In genomic region chr13:76856141-76856571, GRCh38 we compare ENCODE assay signal across 13 cellular contexts.
A peak's percentile ranks its signal among the peaks of the same experiment; 100 is the strongest.
DNase-seq lines count a peak whose midpoint lies in the region; ATAC-seq and TF ChIP-seq lines count a peak whose summit lies in the region.
"Had no signal": no experiment of that assay in that cellular context is flagged by ENCODE, and none has a peak within 500 bp of the region (broad histone marks: within the 10 kb centered on the region; RNA-seq: fewer than 3 reads in every experiment).

No MANE protein-coding gene starts in this region.

- POLR2A ChIA-PET in HEK293T (lab: Yijun Ruan, JAX) = interaction anchor here (0.5 kb wide), 1 partner anchor 210 kb away, joined by 4 read pairs; no protein-coding TSS in a partner anchor

- ATAC-seq in HG03280 (IDR thresholded peaks at IDR 0.05; ENCODE audit: unreplicated experiment) = no peak
- ATAC-seq in GM19463 (IDR thresholded peaks at IDR 0.05; ENCODE audit: unreplicated experiment) = no peak

- DNase-seq in ACHN = peak; percentile 31
- no peak for DNase-seq in HEK293T (ENCODE audit: extremely low spot score)
- peak; percentile 69 for DNase-seq in adipocyte (ENCODE audit: low read depth)
- peak; percentile 93 for DNase-seq in iris pigment epithelial cell (ENCODE audit: low read depth)
- no peak for DNase-seq in NCI-H2196 treated with DMSO at 0.1 percent for 48 hours (lab: John Stamatoyannopoulos, UW; ENCODE audit: unreplicated experiment)
- DNase-seq in NCI-H146 treated with DMSO at 0.1 percent for 48 hours (lab: John Stamatoyannopoulos, UW; ENCODE audit: unreplicated experiment) = no peak
- DNase-seq: adrenal gland, left ventricle myocardium inferior, NCI-H524 had no signal

- H3K9me3 ChIP-seq in adipocyte (ENCODE audit: control insufficient read depth, low read length) = peaks cover 2% of the 10 kb centered on the region
- H3K9me3 ChIP-seq: adrenal gland, left ventricle myocardium inferior, prostate gland had no signal

- in situ Hi-C loops in ACHN (cut with HindIII; ENCODE audit: low pct_ligation_motif_present, low pct_unique_long_range_greater_than_20kb, low sequenced_read_pairs) = no loop called here

- CTCF ChIA-PET in HEK293T (lab: Yijun Ruan, JAX) = interaction anchor here (0.7 to 1.1 kb wide), 2 partner anchors 27 to 656 kb away, joined by 3 to 4 read pairs; no protein-coding TSS in a partner anchor

- H3K36me3 ChIP-seq in adipocyte (ENCODE audit: control insufficient read depth, insufficient read depth, low read length, severe bottlenecking) = no peaks in the 10 kb centered on the region
- H3K36me3 ChIP-seq: adrenal gland, left ventricle myocardium inferior, prostate gland had no signal

- peak overlapping the region; percentile 55 for H3K9ac ChIP-seq in adipocyte (ENCODE audit: low read length)
- H3K9ac ChIP-seq: KMS-11 had no signal

- H3K27me3 ChIP-seq in adipocyte (replicated peaks; ENCODE audit: control insufficient read depth, insufficient read depth, low read length) = no peaks in the 10 kb centered on the region
- H3K27me3 ChIP-seq: adrenal gland had no signal

- peak overlapping the region; percentile 46 for H3K4me3 ChIP-seq in adipocyte (ENCODE audit: low read length)
- H3K4me3 ChIP-seq: adrenal gland, left ventricle myocardium inferior, prostate gland had no signal

- H3K4me1 ChIP-seq in adipocyte (ENCODE audit: control insufficient read depth, insufficient read depth, low read length) = peaks cover 54% of the 10 kb centered on the region
- H3K4me1 ChIP-seq: prostate gland had no signal

TF ChIP-seq in HEK293T, 16 proteins besides CTCF, POLR2A, EP300 and RAD21:
- TF ChIP-seq PKNOX1 (IDR thresholded peaks at IDR 0.05) = peak; percentile 8; the same call in 1 of the 2 replicates
- no peak for TF ChIP-seq SUZ12 (IDR thresholded peaks at IDR 0.05)

Comparison
In these comparisons a context has a peak if more than half of its experiments do, and no peak if none do; other contexts are left out.
1. DNase-seq: peak in ACHN (single experiment), adipocyte (single experiment) and iris pigment epithelial cell (single experiment); none in HEK293T (single experiment), NCI-H2196 treated with DMSO at 0.1 percent for 48 hours (single experiment) and NCI-H146 treated with DMSO at 0.1 percent for 48 hours (single experiment).